Comparison of ENCODE assay signal across 1 cellular context in the genomic region with DNA sequence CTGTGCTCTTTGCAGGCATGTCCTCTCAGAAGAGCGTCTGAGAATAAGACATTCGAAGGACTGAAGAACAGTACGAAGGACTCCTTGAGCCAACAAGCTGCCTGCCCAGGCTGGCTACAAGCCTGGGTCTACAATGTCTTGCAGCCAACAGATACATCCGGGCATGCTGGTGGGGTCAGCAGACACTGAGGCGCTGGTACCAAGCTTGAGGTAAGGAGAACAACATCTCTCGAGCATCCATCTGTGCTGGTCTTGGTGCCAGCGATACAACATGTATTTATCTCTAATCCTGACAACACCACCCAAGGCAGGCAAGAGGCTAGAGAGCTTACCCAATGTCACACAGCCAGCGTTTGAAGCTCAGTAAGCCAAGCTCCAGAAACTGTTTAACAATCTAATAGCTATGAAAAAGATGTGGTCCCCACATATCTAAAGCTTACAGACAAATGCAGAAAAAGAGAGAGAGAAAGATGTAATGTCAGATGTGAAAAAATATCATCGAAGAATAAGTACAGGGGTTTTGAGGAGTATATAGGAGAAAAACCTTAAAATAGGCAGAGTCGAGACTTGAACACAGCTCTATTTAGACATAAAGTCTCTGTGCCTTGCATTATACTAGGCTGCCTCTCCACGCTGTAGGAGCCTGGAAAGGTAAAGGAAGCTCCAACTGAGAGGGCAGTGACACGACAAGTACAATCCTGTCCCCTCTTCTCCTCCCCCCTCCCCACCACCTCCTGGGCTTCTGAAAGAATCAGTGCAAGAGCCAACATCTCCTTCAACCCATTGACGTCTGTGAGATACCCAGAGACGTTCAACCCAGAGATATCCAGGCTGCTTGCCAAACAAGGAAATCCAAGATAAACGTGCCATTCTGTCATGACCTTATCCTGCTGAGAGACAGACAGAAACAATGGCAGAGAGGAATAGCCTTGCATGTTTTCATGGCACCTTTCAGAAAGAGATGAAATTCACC.
TF ChIP-seq lines count a peak whose summit lies in the region.

No MANE protein-coding gene starts in this region.

TF ChIP-seq in GM23338, 12 proteins besides CTCF, POLR2A, EP300 and RAD21 (continued from another document):
- TF ChIP-seq ZNF462 (CRISPR knock-in tag; IDR thresholded peaks at IDR 0.05) (no peak), CREB1 (CRISPR knock-in tag; IDR thresholded peaks at IDR 0.05; ENCODE audit: low read depth) (no peak), JUNB (IDR thresholded peaks at IDR 0.05; ENCODE audit: unreplicated experiment) (no peak), ZNF331 (CRISPR knock-in tag; IDR thresholded peaks at IDR 0.05; ENCODE audit: low read depth) (no peak), ZNF114 (CRISPR knock-in tag; IDR thresholded peaks at IDR 0.05) (no peak)
TF ChIP-seq in GM23338: peak in this region for 0.
